Comparison of ENCODE assay signal across 12 cellular contexts in genomic region chr11:128724891-128725611, GRCh38. TPM values are rescaled to one million over a fixed set of nuclear protein-coding genes. Genes with fewer than 3 reads are reported as not detected.
A peak's percentile ranks its signal among the peaks of the same experiment; 100 is the strongest.
DNase-seq lines count a peak whose midpoint lies in the region; ATAC-seq and TF ChIP-seq lines count a peak whose summit lies in the region.
"Had no signal": no experiment of that assay in that cellular context is flagged by ENCODE, and none has a peak within 500 bp of the region (broad histone marks: within the 10 kb centered on the region; RNA-seq: fewer than 3 reads in every experiment).

No MANE protein-coding gene starts in this region.

- peaks cover 66% of the 10 kb centered on the region for H3K36me3 Mint-ChIP-seq in activated CD4-positive, alpha-beta T cell treated with anti-CD3 and anti-CD28 coated beads, Interleukin-2, amount 10 ng/mL, durations not matched to agents 7 days and 5 days (ENCODE audit: low read depth)
- no peaks in the 10 kb centered on the region for H3K36me3 Mint-ChIP-seq in activated T-cell treated with anti-CD3 and anti-CD28 coated beads, Interleukin-2, amount 50 U/mL, for 72 hours (ENCODE audit: insufficient read depth in 2 of 2)
- H3K36me3 Mint-ChIP-seq in stimulated activated naive B cell treated with anti-CD40 and anti-IgM and Interleukin-4, amounts not matched to agents 10 μg/mL and 1 μg/mL and 100 μg/mL, for 72 hours = peaks cover 2 to 29% of the 10 kb centered on the region in 2 donors
- no peaks in the 10 kb centered on the region for H3K36me3 Mint-ChIP-seq in H9 (ENCODE audit: insufficient read depth in 1 of 3, low read depth in 3 of 3)

- no peak overlapping the region for H3T11ph ChIP-seq in H9 (ENCODE audit: low read length)

- peaks cover 2% of the 10 kb centered on the region for H3K27me3 Mint-ChIP-seq in activated CD4-positive, alpha-beta T cell treated with anti-CD3 and anti-CD28 coated beads, Interleukin-2, amount 10 ng/mL, durations not matched to agents 7 days and 5 days
- no peaks in the 10 kb centered on the region for H3K27me3 Mint-ChIP-seq in activated T-cell treated with anti-CD3 and anti-CD28 coated beads, Interleukin-2, amount 50 U/mL, for 72 hours (ENCODE audit: low read depth)
- H3K27me3 Mint-ChIP-seq in stimulated activated naive B cell treated with anti-CD40 and anti-IgM and Interleukin-4, amounts not matched to agents 10 μg/mL and 1 μg/mL and 100 μg/mL, for 72 hours = no peaks in the 10 kb centered on the region
- H3K27me3 Mint-ChIP-seq in H9 (ENCODE audit: low read depth) = peaks cover 30% of the 10 kb centered on the region

- ATAC-seq in HG03060 (IDR thresholded peaks at IDR 0.05; ENCODE audit: low read depth, unreplicated experiment) (peak; percentile 13), GM21360 (IDR thresholded peaks at IDR 0.05; ENCODE audit: unreplicated experiment) (no peak)
- ATAC-seq in activated T-cell treated with anti-CD3 and anti-CD28 coated beads, Interleukin-2, amount 50 U/mL, for 72 hours (replicated peaks in 1 of 2) = peak; percentile 24 to 41
- peak; percentile 13 to 17 for ATAC-seq in stimulated activated naive B cell treated with anti-CD40 and anti-IgM and Interleukin-4, amounts not matched to agents 10 μg/mL and 1 μg/mL and 100 μg/mL, for 72 hours (replicated peaks)
- ATAC-seq: A549 had no signal

- no peaks in the 10 kb centered on the region for H3K79me2 ChIP-seq in H9 (ENCODE audit: insufficient read depth, low read length)

- peaks cover 2% of the 10 kb centered on the region for H3K9me3 Mint-ChIP-seq in activated CD4-positive, alpha-beta T cell treated with anti-CD3 and anti-CD28 coated beads, Interleukin-2, amount 10 ng/mL, durations not matched to agents 7 days and 5 days
- H3K9me3 Mint-ChIP-seq in activated T-cell treated with anti-CD3 and anti-CD28 coated beads, Interleukin-2, amount 50 U/mL, for 72 hours = no peaks in the 10 kb centered on the region
- H3K9me3 Mint-ChIP-seq in stimulated activated naive B cell treated with anti-CD40 and anti-IgM and Interleukin-4, amounts not matched to agents 10 μg/mL and 1 μg/mL and 100 μg/mL, for 72 hours = no peaks in the 10 kb centered on the region
- H3K9me3 Mint-ChIP-seq in H9 = no peaks in the 10 kb centered on the region

- peaks cover 7% of the 10 kb centered on the region for H3K4me1 ChIP-seq in H9 (ENCODE audit: insufficient read depth, low read length)
- H3K4me1 ChIP-seq: A549 had no signal

- peak overlapping the region; percentile 96 for H3K27ac Mint-ChIP-seq in activated CD4-positive, alpha-beta T cell treated with anti-CD3 and anti-CD28 coated beads, Interleukin-2, amount 10 ng/mL, durations not matched to agents 7 days and 5 days
- H3K27ac Mint-ChIP-seq in activated T-cell treated with anti-CD3 and anti-CD28 coated beads, Interleukin-2, amount 50 U/mL, for 72 hours = peak overlapping the region; percentile 78
- peak overlapping the region; percentile 90 for H3K27ac Mint-ChIP-seq in stimulated activated naive B cell treated with anti-CD40 and anti-IgM and Interleukin-4, amounts not matched to agents 10 μg/mL and 1 μg/mL and 100 μg/mL, for 72 hours
- H3K27ac Mint-ChIP-seq in H9 = no peak overlapping the region; a peak in 1 of 7 replicates

- no peak overlapping the region for H2BK120ac ChIP-seq in H9 (ENCODE audit: low read depth, low read length, poor library complexity, severe bottlenecking)

- H2BK15ac ChIP-seq in H9 (ENCODE audit: low read depth, low read length) = no peak overlapping the region

- no peak overlapping the region for H2BK5ac ChIP-seq in H9 (ENCODE audit: insufficient read length, low read length)

- peak; percentile 28 for DNase-seq in activated CD4-positive, alpha-beta T cell treated with anti-CD3 and anti-CD28 coated beads, Interleukin-2, amount 10 ng/mL, durations not matched to agents 7 days and 5 days
- no peak for DNase-seq in activated CD4-positive, alpha-beta T cell treated with anti-CD3 and anti-CD28 coated beads, Interleukin-2, amount 50 U/mL, for 48 hours
- DNase-seq in activated T-cell treated with anti-CD3 and anti-CD28 coated beads, Interleukin-2, amount 50 U/mL, for 72 hours = no peak
- no peak for DNase-seq in stimulated activated naive B cell treated with anti-CD40 and anti-IgM and Interleukin-4, amounts not matched to agents 10 μg/mL and 1 μg/mL and 100 μg/mL, for 72 hours
- no peak for DNase-seq in effector CD4-positive, alpha-beta T cell
- no peak for DNase-seq in H9
- DNase-seq: NCI-H1694 treated with DMSO at 0.1 percent for 48 hours, occipital lobe, SHP77 treated with DMSO at 0.1 percent for 48 hours had no signal

- H4K91ac ChIP-seq in H9 (ENCODE audit: insufficient read length, low read depth, low read length) = no peak overlapping the region

- CTCF ChIA-PET in activated CD4-positive, alpha-beta T cell treated with anti-CD3 and anti-CD28 coated beads, Interleukin-2, amount 10 ng/mL, durations not matched to agents 7 days and 5 days (lab: Charles Lee) = interaction anchor here (1.5 to 2.8 kb wide), 3 partner anchors 8 to 13 kb away, joined by 4 to 22 read pairs (median 5); no protein-coding TSS in a partner anchor

- H3K79me1 ChIP-seq in H9 (ENCODE audit: insufficient read depth, low read depth, low read length, poor library complexity, severe bottlenecking) = no peaks in the 10 kb centered on the region

- H3K56ac ChIP-seq in H9 (ENCODE audit: insufficient read length, low read depth, low read length) = no peak overlapping the region

- no peak overlapping the region for H3K27ac ChIP-seq in H9 (ENCODE audit: insufficient read length, low read depth, low read length)
- H3K27ac ChIP-seq: A549 had no signal

- no CpG with 5 or more reads among the region's 9 CpGs for WGBS in H9 (ENCODE audit: extremely low coverage, insufficient read length, low lambda C conversion rate)

- no peak overlapping the region for H4K5ac ChIP-seq in H9 (ENCODE audit: insufficient read length, low read depth, low read length)

- no peak overlapping the region for H3K18ac ChIP-seq in H9 (ENCODE audit: insufficient read length, low read depth, low read length)

- H2BK20ac ChIP-seq in H9 (ENCODE audit: low read depth, low read length, poor library complexity, severe bottlenecking) = no peak overlapping the region

- no peak overlapping the region for H3K23ac ChIP-seq in H9 (ENCODE audit: insufficient read length, low read depth, low read length)

- no peak overlapping the region for H4K8ac ChIP-seq in H9 (replicated peaks; ENCODE audit: insufficient read length, low read depth, low read length)

- no peak overlapping the region for H3K9ac ChIP-seq in H9 (ENCODE audit: extremely low read depth, insufficient read length, low read length)

- peaks cover 98% of the 10 kb centered on the region for H3K4me1 Mint-ChIP-seq in activated CD4-positive, alpha-beta T cell treated with anti-CD3 and anti-CD28 coated beads, Interleukin-2, amount 10 ng/mL, durations not matched to agents 7 days and 5 days
- H3K4me1 Mint-ChIP-seq in activated T-cell treated with anti-CD3 and anti-CD28 coated beads, Interleukin-2, amount 50 U/mL, for 72 hours (ENCODE audit: low read depth) = peaks cover 96% of the 10 kb centered on the region
- peaks cover 78 to 97% of the 10 kb centered on the region in 2 donors for H3K4me1 Mint-ChIP-seq in stimulated activated naive B cell treated with anti-CD40 and anti-IgM and Interleukin-4, amounts not matched to agents 10 μg/mL and 1 μg/mL and 100 μg/mL, for 72 hours
- H3K4me1 Mint-ChIP-seq in H9 = peaks cover 36 to 41% of the 10 kb centered on the region in 2 experiments

- H2BK12ac ChIP-seq in H9 (ENCODE audit: insufficient read length, low read depth, low read length) = no peak overlapping the region

- H4K20me1 ChIP-seq in H9 (ENCODE audit: control insufficient read depth, insufficient read depth, insufficient read length) = no peaks in the 10 kb centered on the region

- no peaks in the 10 kb centered on the region for H3K9me3 ChIP-seq in H9 (ENCODE audit: control insufficient read depth, low read depth, low read length)
- H3K9me3 ChIP-seq: A549 had no signal

- no peak overlapping the region for H2AFZ ChIP-seq in H9 (ENCODE audit: low read length)

- H3K4me3 Mint-ChIP-seq in activated CD4-positive, alpha-beta T cell treated with anti-CD3 and anti-CD28 coated beads, Interleukin-2, amount 10 ng/mL, durations not matched to agents 7 days and 5 days = peak overlapping the region; percentile 75
- peak overlapping the region; percentile 65 to 66 for H3K4me3 Mint-ChIP-seq in activated T-cell treated with anti-CD3 and anti-CD28 coated beads, Interleukin-2, amount 50 U/mL, for 72 hours
- H3K4me3 Mint-ChIP-seq in stimulated activated naive B cell treated with anti-CD40 and anti-IgM and Interleukin-4, amounts not matched to agents 10 μg/mL and 1 μg/mL and 100 μg/mL, for 72 hours = peak overlapping the region; percentile 68 to 82
- no peak overlapping the region for H3K4me3 Mint-ChIP-seq in H9

- H3K14ac ChIP-seq in H9 (ENCODE audit: insufficient read depth, low read length) = no peak overlapping the region

- no peak overlapping the region for H2AK5ac ChIP-seq in H9 (ENCODE audit: insufficient read length, low read length)

- no peaks in the 10 kb centered on the region for H3K23me2 ChIP-seq in H9 (ENCODE audit: insufficient read length, low read depth, low read length, poor library complexity, severe bottlenecking)

- no peak overlapping the region for H3K4ac ChIP-seq in H9 (ENCODE audit: low read depth, low read length)

- H3K4me2 ChIP-seq in H9 (ENCODE audit: insufficient read depth, insufficient read length, low read length) = no peak overlapping the region
- H3K4me2 ChIP-seq: A549 had no signal

- no peaks in the 10 kb centered on the region for H3K27me3 ChIP-seq in H9 (ENCODE audit: insufficient read depth, low read length)

- TF ChIP-seq CTCF in H9 (conservative IDR thresholded peaks at IDR 0.05) = no peak

- POLR2A ChIA-PET in activated CD4-positive, alpha-beta T cell treated with anti-CD3 and anti-CD28 coated beads, Interleukin-2, amount 10 ng/mL, durations not matched to agents 7 days and 5 days (lab: Charles Lee) = interaction anchor here (0.5 kb wide), 1 partner anchor 20 kb away, joined by 3 read pairs; no protein-coding TSS in a partner anchor

RNA-seq across cellular contexts. Expression of gene FLI1, which starts 31.2 kb away (rescaled TPM):
- 100 to 1,000 TPM; 106 to 134 TPM for total RNA-seq in activated CD4-positive, alpha-beta T cell treated with anti-CD3 and anti-CD28 coated beads, Interleukin-2, amount 10 ng/mL, durations not matched to agents 7 days and 5 days
- total RNA-seq in activated T-cell treated with anti-CD3 and anti-CD28 coated beads, Interleukin-2, amount 50 U/mL, for 72 hours = 10 to 100 TPM; 48.6 to 58.5 TPM
- total RNA-seq in H9 (2021) = 0.24 and 0.66 TPM in 2 replicates

Comparison
In these comparisons a context has a peak if more than half of its experiments do, and no peak if none do; other contexts are left out.
1. H3K27ac Mint-ChIP-seq: peak in activated CD4-positive, alpha-beta T cell treated with anti-CD3 and anti-CD28 coated beads, Interleukin-2, amount 10 ng/mL, durations not matched to agents 7 days and 5 days (single experiment), activated T-cell treated with anti-CD3 and anti-CD28 coated beads, Interleukin-2, amount 50 U/mL, for 72 hours (single experiment) and stimulated activated naive B cell treated with anti-CD40 and anti-IgM and Interleukin-4, amounts not matched to agents 10 μg/mL and 1 μg/mL and 100 μg/mL, for 72 hours (single experiment); none in H9 (0 of 3).
2. H3K4me3 Mint-ChIP-seq: peak in activated CD4-positive, alpha-beta T cell treated with anti-CD3 and anti-CD28 coated beads, Interleukin-2, amount 10 ng/mL, durations not matched to agents 7 days and 5 days (single experiment), activated T-cell treated with anti-CD3 and anti-CD28 coated beads, Interleukin-2, amount 50 U/mL, for 72 hours (2 of 2) and stimulated activated naive B cell treated with anti-CD40 and anti-IgM and Interleukin-4, amounts not matched to agents 10 μg/mL and 1 μg/mL and 100 μg/mL, for 72 hours (2 of 2); none in H9 (0 of 2).
3. RNA of gene FLI1, which starts 31.2 kb away (total RNA-seq): 106 to 134 TPM in activated CD4-positive, alpha-beta T cell treated with anti-CD3 and anti-CD28 coated beads, Interleukin-2, amount 10 ng/mL, durations not matched to agents 7 days and 5 days and 48.6 to 58.5 TPM in activated T-cell treated with anti-CD3 and anti-CD28 coated beads, Interleukin-2, amount 50 U/mL, for 72 hours; 0.24 to 0.66 TPM in H9; every median in the first group is over 10 times any median in the second.